In the genomic region with DNA sequence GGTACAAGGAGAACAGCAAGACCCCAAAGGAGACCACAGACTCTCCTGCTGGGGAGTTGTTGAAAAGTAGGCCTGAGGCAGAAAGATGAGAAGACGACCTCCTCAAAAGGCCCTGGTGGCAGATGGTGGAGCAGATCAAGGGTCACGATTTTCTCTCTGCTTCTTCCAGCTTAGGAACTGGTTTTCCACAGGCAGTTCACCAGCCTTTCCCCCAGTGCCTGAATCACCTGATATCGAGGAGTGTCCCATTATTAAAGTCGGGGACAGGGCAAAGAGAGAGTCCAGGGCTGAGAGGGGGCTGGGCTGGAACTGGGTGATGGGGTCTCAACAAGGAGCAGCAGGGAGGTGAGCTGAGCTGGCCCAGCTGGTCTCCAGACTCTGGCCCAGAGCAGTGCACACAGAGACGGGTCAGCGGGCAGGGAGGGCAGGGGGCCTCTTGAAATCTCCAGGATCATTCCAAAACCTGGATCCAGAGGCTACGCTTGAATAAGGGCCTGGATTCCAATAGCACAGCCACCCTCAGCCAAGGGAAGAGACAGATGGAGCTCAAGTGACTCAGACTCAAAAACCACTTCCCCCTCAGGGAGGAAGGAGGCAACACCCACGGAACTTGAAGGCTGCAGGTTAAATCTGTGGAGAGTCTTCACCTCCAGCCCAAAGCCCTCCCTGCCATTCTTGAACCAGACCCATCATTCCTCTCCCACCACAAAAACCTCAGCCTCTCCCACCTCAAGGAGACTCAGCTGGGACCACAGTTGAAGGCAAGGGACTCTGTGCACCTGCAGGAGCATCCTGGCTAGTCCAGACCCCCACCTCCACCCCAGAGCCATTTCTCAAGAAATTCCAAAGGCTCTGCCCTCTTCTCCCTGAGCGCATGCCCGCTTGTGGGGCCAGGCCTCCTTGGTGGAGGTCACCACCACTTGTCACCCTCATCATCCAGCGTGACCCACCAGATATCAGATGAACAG, we compare ENCODE assay signal across 8 cellular contexts. TPM values are rescaled to one million over a fixed set of nuclear protein-coding genes. Genes with fewer than 3 reads are reported as not detected.
A peak's percentile ranks its signal among the peaks of the same experiment; 100 is the strongest.
DNase-seq lines count a peak whose midpoint lies in the region; ATAC-seq, FAIRE-seq and TF ChIP-seq lines count a peak whose summit lies in the region.

A gene with protein sequence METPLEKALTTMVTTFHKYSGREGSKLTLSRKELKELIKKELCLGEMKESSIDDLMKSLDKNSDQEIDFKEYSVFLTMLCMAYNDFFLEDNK (minus strand): TSS at position 541 of the 968 bp plus-strand sequence. CDS start 743 bp downstream, outside the sequence.

- FAIRE-seq in GM18507 (lab: Jason Lieb, UNC), result peak; percentile 46
- FAIRE-seq in HTR-8/SVneo (lab: Jason Lieb, UNC), result no peak

- peak within 1 kb of the TSS; percentile 60 for H2AK5ac ChIP-seq in neuronal stem cell (ENCODE audit: low read depth, low read length)

- H3K4me1 ChIP-seq in RWPE2 (ENCODE audit: insufficient read depth, poor library complexity, severe bottlenecking) (peaks cover 29% of the 10 kb centered on the region), neuronal stem cell (ENCODE audit: control insufficient read depth in 2 of 2, insufficient read depth in 1 of 2, low read depth in 1 of 2, low read length in 2 of 2) (peaks cover 9 to 26% of the 10 kb centered on the region in 2 donors)

- H3K18ac ChIP-seq in neuronal stem cell (ENCODE audit: low read length), result peak within 1 kb of the TSS; percentile 55

- H3K4me3 ChIP-seq in RWPE2 (ENCODE audit: severe bottlenecking), result no peak within 1 kb of the TSS
- H3K4me3 ChIP-seq in neuronal stem cell (ENCODE audit: low read length in 2 of 2), result no peak within 1 kb of the TSS

- H3K27ac ChIP-seq in RWPE2 (ENCODE audit: poor library complexity, severe bottlenecking) (peak within 1 kb of the TSS; percentile 24), adipose tissue (ENCODE audit: low read depth, low read length) (peak within 1 kb of the TSS; percentile 18), neuronal stem cell (replicated peaks; ENCODE audit: low read length) (no peak within 1 kb of the TSS)

- ATAC-seq in RWPE2 (ENCODE audit: low read depth) (no peak), GM18517 (IDR thresholded peaks at IDR 0.05; ENCODE audit: unreplicated experiment) (no peak)

- peak within 1 kb of the TSS; percentile 42 for H2BK12ac ChIP-seq in neuronal stem cell (ENCODE audit: low read length)

- H3K23ac ChIP-seq in neuronal stem cell (ENCODE audit: low read depth, low read length, poor library complexity), result no peak within 1 kb of the TSS

- H3K27me3 ChIP-seq in RWPE2 (ENCODE audit: insufficient read depth, poor library complexity, severe bottlenecking) (no peaks in the 10 kb centered on the region), neuronal stem cell (ENCODE audit: control insufficient read depth in 3 of 3, insufficient read depth in 3 of 3, low read depth in 1 of 3, low read length in 3 of 3) (peaks cover 0 to 32% (median 0%) of the 10 kb centered on the region in 3 experiments)

- no peak within 1 kb of the TSS for H3K14ac ChIP-seq in neuronal stem cell (ENCODE audit: low read length)

- H3K4me2 ChIP-seq in neuronal stem cell (ENCODE audit: insufficient read depth, low read length, poor library complexity, severe bottlenecking), result no peak within 1 kb of the TSS

- peak within 1 kb of the TSS; percentile 7 for H2AFZ ChIP-seq in neuronal stem cell (ENCODE audit: low read length)

- WGBS in adipose tissue, 3 donors, result 75 to 84% (median 77%) methylated on average over 11 of the region's 11 CpGs
- WGBS in neuronal stem cell (ENCODE audit: extremely low coverage in 2 of 2, insufficient read length in 2 of 2, insufficient replicate concordance in 1 of 2), 2 donors, result no CpG with 5 or more reads among the region's 11 CpGs

- H4K91ac ChIP-seq in neuronal stem cell (ENCODE audit: low read depth, low read length, poor library complexity), result no peak within 1 kb of the TSS

- no peak within 1 kb of the TSS for H3K4ac ChIP-seq in neuronal stem cell (ENCODE audit: low read length)

- H2BK5ac ChIP-seq in neuronal stem cell (ENCODE audit: low read length), result no peak within 1 kb of the TSS

- H4K8ac ChIP-seq in neuronal stem cell (ENCODE audit: low read depth, low read length), result peak within 1 kb of the TSS; percentile 73

- no peaks in the 10 kb centered on the region for H3K79me1 ChIP-seq in neuronal stem cell (ENCODE audit: low read depth, low read length)

- H3K36me3 ChIP-seq in RWPE2 (ENCODE audit: low read depth) (no peaks in the 10 kb centered on the region), neuronal stem cell (replicated peaks in 1 of 2; ENCODE audit: control insufficient read depth in 2 of 2, insufficient read depth in 2 of 2, low read length in 2 of 2) (no peaks in the 10 kb centered on the region)

- no peak for TF ChIP-seq CTCF in RWPE2 (IDR thresholded peaks at IDR 0.05; ENCODE audit: poor library complexity, severe bottlenecking)

- H2BK15ac ChIP-seq in neuronal stem cell (ENCODE audit: low read length), result peak within 1 kb of the TSS; percentile 19

- no peak within 1 kb of the TSS for H3K9ac ChIP-seq in neuronal stem cell (ENCODE audit: low read depth, low read length, poor library complexity)

- no peaks in the 10 kb centered on the region for H3K9me3 ChIP-seq in RWPE2 (ENCODE audit: severe bottlenecking)
- no peaks in the 10 kb centered on the region for H3K9me3 ChIP-seq in neuronal stem cell (replicated peaks in 1 of 2; ENCODE audit: control insufficient read depth in 2 of 2, insufficient read depth in 1 of 2, low read depth in 1 of 2, low read length in 2 of 2)

- H2BK120ac ChIP-seq in neuronal stem cell (ENCODE audit: low read depth, low read length), result no peak within 1 kb of the TSS

- no peak for DNase-seq in GM18507 (ENCODE audit: extremely low spot score, insufficient read length, low read depth)
- DNase-seq in RWPE2 (ENCODE audit: low spot score), result peak; percentile 34
- no peak for DNase-seq in neuronal stem cell (ENCODE audit: low spot score)
- no peak for DNase-seq in NCI-H2029 treated with DMSO at 0.1 percent for 48 hours (lab: John Stamatoyannopoulos, UW)
- DNase-seq in DMS79 treated with DMSO at 0.1 percent for 48 hours (lab: John Stamatoyannopoulos, UW), result no peak
- no peak for DNase-seq in HTR-8/SVneo (ENCODE audit: insufficient read length, low spot score)

RNA-seq across cellular contexts. Expression of the gene that starts here (rescaled TPM):
- under 1 TPM in 1 of 3 donors, not detected in 2; 0.90 TPM for polyA plus RNA-seq in adipose tissue
- not detected for polyA plus RNA-seq in neuronal stem cell (2013, experiment 1 of 2)
- polyA plus RNA-seq in neuronal stem cell (2013, experiment 2 of 2), result not detected
